Comparison of ENCODE assay signal across 9 cellular contexts in genomic region chr12:59834659-59835474, GRCh38.
DNase-seq lines count a peak whose midpoint lies in the region; ATAC-seq, FAIRE-seq and TF ChIP-seq lines count a peak whose summit lies in the region.
"Had no signal": no experiment of that assay in that cellular context is flagged by ENCODE, and none has a peak within 500 bp of the region (broad histone marks: within the 10 kb centered on the region; RNA-seq: fewer than 3 reads in every experiment).

No MANE protein-coding gene starts in this region.

- H2AFZ ChIP-seq in H1 (ENCODE audit: low read length): peak overlapping the region; percentile 74; the same call in 1 of the 2 replicates

- no peak for TF ChIP-seq EP300 in H1 (IDR thresholded peaks at IDR 0.05; ENCODE audit: borderline replicate concordance in 1 of 2, low read depth in 2 of 2, low read length in 2 of 2)

- TF ChIP-seq POLR2A in NB4 (IDR thresholded peaks at IDR 0.05; ENCODE audit: extremely low read depth, insufficient read length) (no peak), H1 (IDR thresholded peaks at IDR 0.05; ENCODE audit: control extremely low read depth in 1 of 2, low read depth in 2 of 2, low read length in 2 of 2) (no peak)

- H3K27ac ChIP-seq in H1 (ENCODE audit: low read depth, low read length): no peak overlapping the region
- H3K27ac ChIP-seq in psoas muscle: no peak overlapping the region

- WGBS in H1 (ENCODE audit: extremely low coverage in 1 of 2, insufficient coverage in 1 of 2, insufficient read length in 1 of 2, insufficient replicate concordance in 2 of 2, low coverage in 1 of 2, low lambda C conversion rate in 2 of 2, missing lambda C conversion rate in 1 of 2), 2 experiments: 54% methylated on average over 2 of the region's 2 CpGs; no CpG with 5 or more reads in 1 of the 2 experiments
- 60 to 66% (median 62%) methylated on average over 2 of the region's 2 CpGs for WGBS in psoas muscle, 3 donors

- peaks cover 0 to 4% (median under 1%) of the 10 kb centered on the region in 4 experiments; a peak in 1 of 7 replicates for H3K4me1 ChIP-seq in H1 (replicated peaks in 1 of 4; ENCODE audit: control insufficient read depth in 3 of 4, insufficient read depth in 4 of 4, low read length in 3 of 4)
- H3K4me1 ChIP-seq in psoas muscle: no peaks in the 10 kb centered on the region
- H3K4me1 ChIP-seq: HAP-1 had no signal

- no peaks in the 10 kb centered on the region for H3K23me2 ChIP-seq in H1 (ENCODE audit: low read depth, low read length)

- no peak overlapping the region for H3K14ac ChIP-seq in H1 (ENCODE audit: insufficient read length)

- H3K4me3 ChIP-seq in AG10803 (ENCODE audit: low read length): no peak overlapping the region
- no peak overlapping the region for H3K4me3 ChIP-seq in NB4 (ENCODE audit: low read depth, low read length)
- no peak overlapping the region for H3K4me3 ChIP-seq in H1 (ENCODE audit: extremely low read depth in 1 of 4, insufficient read depth in 2 of 4, low read depth in 3 of 4, low read length in 4 of 4)
- H3K4me3 ChIP-seq in psoas muscle: no peak overlapping the region
- H3K4me3 ChIP-seq: HAP-1 had no signal

- CTCF ChIA-PET in H1 (lab: Charles Lee; ENCODE audit: partially characterized antibody): interaction anchor here (0.6 to 2.2 kb wide), 21 partner anchors 9 to 1015 kb away, joined by 3 to 20 read pairs (median 4); no protein-coding TSS in a partner anchor

- no peak overlapping the region for H2BK20ac ChIP-seq in H1 (ENCODE audit: low read length)

- H3K56ac ChIP-seq in H1 (replicated peaks; ENCODE audit: insufficient read length, low read depth, low read length): no peak overlapping the region

- H3K36me3 ChIP-seq in H1 (ENCODE audit: control insufficient read depth in 2 of 4, insufficient read depth in 4 of 4, low read length in 3 of 4) (no peaks in the 10 kb centered on the region), psoas muscle (ENCODE audit: insufficient read depth in 1 of 2, low read depth in 1 of 2) (no peaks in the 10 kb centered on the region)
- H3K36me3 ChIP-seq: HAP-1 had no signal

- no peak overlapping the region for H2BK5ac ChIP-seq in H1 (ENCODE audit: low read depth, low read length)

- no peaks in the 10 kb centered on the region for H3K79me1 ChIP-seq in H1 (ENCODE audit: low read depth, low read length)

- H2BK120ac ChIP-seq in H1 (replicated peaks; ENCODE audit: low read depth, low read length): no peak overlapping the region

- H3K36me3 Mint-ChIP-seq in activated naive CD8-positive, alpha-beta T cell treated with anti-CD3 and anti-CD28 coated beads, Interleukin-2, amount 50 U/mL, for 24 hours (ENCODE audit: low read depth): no peaks in the 10 kb centered on the region

- H4K20me1 ChIP-seq in H1 (replicated peaks in 1 of 2; ENCODE audit: control insufficient read depth in 1 of 2, insufficient read depth in 2 of 2, low read length in 2 of 2): no peaks in the 10 kb centered on the region

- H3K9ac ChIP-seq in H1 (replicated peaks in 1 of 4; ENCODE audit: extremely low read depth in 1 of 4, low read depth in 3 of 4, low read length in 3 of 4): no peak overlapping the region

- DNase-seq in AG10803 (ENCODE audit: low read depth) (peak; percentile 37), NB4 (ENCODE audit: low read depth) (peak; percentile 42), H1 (ENCODE audit: low read depth in 1 of 2, low spot score in 2 of 2) (no peak), psoas muscle (no peak), 8988T (no peak)
- no peak for DNase-seq in activated naive CD8-positive, alpha-beta T cell treated with anti-CD3 and anti-CD28 coated beads, Interleukin-2, amount 50 U/mL, for 24 hours

- H3K4me2 ChIP-seq in H1 (ENCODE audit: insufficient read depth in 1 of 2, low read depth in 2 of 2, low read length in 2 of 2): no peak overlapping the region

- H4K91ac ChIP-seq in H1 (replicated peaks; ENCODE audit: insufficient read length, low read length): no peak overlapping the region

- ATAC-seq in GM18519 (IDR thresholded peaks at IDR 0.05; ENCODE audit: low FRiP score, unreplicated experiment): peak; percentile 48
- ATAC-seq in psoas muscle: no peak
- ATAC-seq in activated naive CD8-positive, alpha-beta T cell treated with anti-CD3 and anti-CD28 coated beads, Interleukin-2, amount 50 U/mL, for 24 hours: no peak
- no peak for ATAC-seq in HG02610 (IDR thresholded peaks at IDR 0.05; ENCODE audit: unreplicated experiment)

- H3K27me3 ChIP-seq in H1 (replicated peaks in 1 of 4; ENCODE audit: control insufficient read depth in 3 of 4, extremely low read depth in 1 of 4, insufficient read depth in 3 of 4, low read length in 3 of 4): no peaks in the 10 kb centered on the region
- no peaks in the 10 kb centered on the region for H3K27me3 ChIP-seq in psoas muscle (ENCODE audit: insufficient read depth in 3 of 3, low read length in 2 of 3)

- no peaks in the 10 kb centered on the region for H3K9me3 Mint-ChIP-seq in activated naive CD8-positive, alpha-beta T cell treated with anti-CD3 and anti-CD28 coated beads, Interleukin-2, amount 50 U/mL, for 24 hours

- no peak overlapping the region for H3K27ac Mint-ChIP-seq in activated naive CD8-positive, alpha-beta T cell treated with anti-CD3 and anti-CD28 coated beads, Interleukin-2, amount 50 U/mL, for 24 hours

- no peak overlapping the region for H3K23ac ChIP-seq in H1 (ENCODE audit: insufficient read length)

- peak in 1 of 2 experiments; percentile 40; a peak in 1 of 4 replicates for TF ChIP-seq RAD21 in H1 (IDR thresholded peaks at IDR 0.05 in 1 of 2, conservative IDR thresholded peaks at IDR 0.05 in 1 of 2; ENCODE audit: low read depth in 2 of 2, low read length in 2 of 2)

- H2BK12ac ChIP-seq in H1 (ENCODE audit: low read depth, low read length): no peak overlapping the region

- H3K4me1 Mint-ChIP-seq in activated naive CD8-positive, alpha-beta T cell treated with anti-CD3 and anti-CD28 coated beads, Interleukin-2, amount 50 U/mL, for 24 hours: no peaks in the 10 kb centered on the region

- TF ChIP-seq CTCF in AG10803 (conservative IDR thresholded peaks at IDR 0.05; ENCODE audit: low read length) (peak; percentile 55), NB4 (IDR thresholded peaks at IDR 0.05; ENCODE audit: low read depth, low read length) (peak; percentile 45), H1 (IDR thresholded peaks at IDR 0.05; ENCODE audit: control extremely low read depth in 1 of 3, insufficient read depth in 1 of 3, low read depth in 1 of 3, low read length in 3 of 3) (peak in 2 of 3 experiments; percentile 15 to 43; a peak in 2 of 4 replicates), psoas muscle (IDR thresholded peaks at IDR 0.05) (peak; percentile 41)

- POLR2A ChIA-PET in H1 (lab: Charles Lee; ENCODE audit: partially characterized antibody): interaction anchor here (1.2 kb wide), 1 partner anchor 9 kb away, joined by 3 read pairs; no protein-coding TSS in a partner anchor

- no peak overlapping the region for H3K4ac ChIP-seq in H1 (replicated peaks; ENCODE audit: insufficient read length, low read depth, low read length)

- H2AK5ac ChIP-seq in H1 (ENCODE audit: low read depth, low read length): no peak overlapping the region

- no peak overlapping the region for H3K18ac ChIP-seq in H1 (ENCODE audit: extremely low read depth, low read length)

- no peak overlapping the region for H4K5ac ChIP-seq in H1 (ENCODE audit: insufficient read length, low read depth, low read length)

- no peak overlapping the region for H3K4me3 Mint-ChIP-seq in activated naive CD8-positive, alpha-beta T cell treated with anti-CD3 and anti-CD28 coated beads, Interleukin-2, amount 50 U/mL, for 24 hours

- H3K27me3 Mint-ChIP-seq in activated naive CD8-positive, alpha-beta T cell treated with anti-CD3 and anti-CD28 coated beads, Interleukin-2, amount 50 U/mL, for 24 hours: peaks cover 4% of the 10 kb centered on the region

- no peak for FAIRE-seq in H1 (lab: Jason Lieb, UNC)

- H4K8ac ChIP-seq in H1 (ENCODE audit: extremely low read depth, insufficient read depth, low read length): no peak overlapping the region

- no peak overlapping the region for H2BK15ac ChIP-seq in H1 (ENCODE audit: low read length)

- no peaks in the 10 kb centered on the region for H3K79me2 ChIP-seq in H1 (ENCODE audit: control insufficient read depth in 1 of 2, insufficient read depth in 2 of 2, low read length in 2 of 2)

- H3K9me3 ChIP-seq in H1 (ENCODE audit: insufficient read depth in 2 of 2, low read depth in 1 of 2, low read length in 1 of 2): no peaks in the 10 kb centered on the region
- no peaks in the 10 kb centered on the region for H3K9me3 ChIP-seq in psoas muscle
- H3K9me3 ChIP-seq: HAP-1 had no signal

- intact Hi-C loops in psoas muscle (cut with DNase I): no loop called here

TF ChIP-seq in H1, 55 proteins besides CTCF, POLR2A, EP300 and RAD21:
- TF ChIP-seq JUND (IDR thresholded peaks at IDR 0.05; ENCODE audit: low read length) (no peak), SAP30 (IDR thresholded peaks at IDR 0.05; ENCODE audit: insufficient read depth, insufficient replicate concordance, low read length) (no peak), ASH2L (IDR thresholded peaks at IDR 0.05; ENCODE audit: low read length) (no peak), KDM4A (IDR thresholded peaks at IDR 0.05; ENCODE audit: low read depth, low read length, severe bottlenecking) (no peak), BCL11A (IDR thresholded peaks at IDR 0.05; ENCODE audit: low read depth in 2 of 2, low read length in 2 of 2) (no peak), POLR2AphosphoS5 (IDR thresholded peaks at IDR 0.05; ENCODE audit: low read depth, low read length) (no peak), EGR1 (IDR thresholded peaks at IDR 0.05; ENCODE audit: borderline replicate concordance, low read depth, low read length) (no peak), SRF (IDR thresholded peaks at IDR 0.05; ENCODE audit: low read depth, low read length) (no peak), MAFK (IDR thresholded peaks at IDR 0.05; ENCODE audit: low read depth, low read length) (no peak)
TF ChIP-seq in H1: peak in this region for 0.

Comparison
In these comparisons a context has a peak if more than half of its experiments do, and no peak if none do; other contexts are left out.
1. DNase-seq: peak in AG10803 (single experiment) and NB4 (single experiment); none in H1 (0 of 2), psoas muscle (0 of 2), 8988T (single experiment) and activated naive CD8-positive, alpha-beta T cell treated with anti-CD3 and anti-CD28 coated beads, Interleukin-2, amount 50 U/mL, for 24 hours (single experiment).
2. Peak in every context shown above with its lines, with median percentiles within 50 percentile points of each other: CTCF ChIP-seq.